Comparison of ENCODE assay signal across 20 cellular contexts in genomic region chr10:59631882-59632281, GRCh38.
"Had no signal": no experiment of that assay in that cellular context is flagged by ENCODE, and none has a peak within 500 bp of the region (broad histone marks: within the 10 kb centered on the region; RNA-seq: fewer than 3 reads in every experiment).

No MANE protein-coding gene starts in this region.

- H3K4me3 Mint-ChIP-seq: dendritic cell treated with granulocyte-macrophage colony-stimulating factor and Interleukin-4, amounts not matched to agents 40 ng/mL and 50 ng/mL, for 4 days; effector memory CD8-positive, alpha-beta T cell; naive thymus-derived CD8-positive, alpha-beta T cell; stimulated activated naive B cell treated with anti-CD40 and anti-IgM and Interleukin-4, amounts not matched to agents 10 μg/mL and 1 μg/mL and 100 μg/mL, for 72 hours; stimulated activated naive CD8-positive, alpha-beta T cell treated with anti-CD3 and anti-CD28 coated beads, Interleukin-15, amount 100 ng/mL, for 72 hours had no signal

- H3K9me3 Mint-ChIP-seq: dendritic cell treated with granulocyte-macrophage colony-stimulating factor and Interleukin-4, amounts not matched to agents 40 ng/mL and 50 ng/mL, for 4 days; effector memory CD8-positive, alpha-beta T cell; naive thymus-derived CD8-positive, alpha-beta T cell; stimulated activated naive CD8-positive, alpha-beta T cell treated with anti-CD3 and anti-CD28 coated beads, Interleukin-15, amount 100 ng/mL, for 72 hours had no signal

- H3K27ac Mint-ChIP-seq: dendritic cell treated with granulocyte-macrophage colony-stimulating factor and Interleukin-4, amounts not matched to agents 40 ng/mL and 50 ng/mL, for 4 days; effector memory CD8-positive, alpha-beta T cell; stimulated activated naive B cell treated with anti-CD40 and anti-IgM and Interleukin-4, amounts not matched to agents 10 μg/mL and 1 μg/mL and 100 μg/mL, for 72 hours; stimulated activated naive CD8-positive, alpha-beta T cell treated with anti-CD3 and anti-CD28 coated beads, Interleukin-15, amount 100 ng/mL, for 72 hours had no signal

- ATAC-seq: effector memory CD8-positive, alpha-beta T cell; left colon; left ventricle myocardium superior; mucosa of descending colon; naive thymus-derived CD8-positive, alpha-beta T cell; psoas muscle; sciatic nerve; stimulated activated naive B cell treated with anti-CD40 and anti-IgM and Interleukin-4, amounts not matched to agents 10 μg/mL and 1 μg/mL and 100 μg/mL, for 72 hours; stimulated activated naive CD8-positive, alpha-beta T cell treated with anti-CD3 and anti-CD28 coated beads, Interleukin-15, amount 100 ng/mL, for 72 hours; upper lobe of right lung had no signal

- H3K36me3 Mint-ChIP-seq: naive thymus-derived CD8-positive, alpha-beta T cell; stimulated activated naive B cell treated with anti-CD40 and anti-IgM and Interleukin-4, amounts not matched to agents 10 μg/mL and 1 μg/mL and 100 μg/mL, for 72 hours had no signal

- H3K27me3 Mint-ChIP-seq: dendritic cell treated with granulocyte-macrophage colony-stimulating factor and Interleukin-4, amounts not matched to agents 40 ng/mL and 50 ng/mL, for 4 days had no signal

- H3K4me3 ChIP-seq: esophagus squamous epithelium, hepatocyte, lung, mucosa of descending colon, psoas muscle, testis, tibial nerve, upper lobe of right lung had no signal

- DNase-seq: effector memory CD8-positive, alpha-beta T cell; esophagus squamous epithelium; foreskin melanocyte; head of caudate nucleus; left colon; left ventricle myocardium superior; mucosa of descending colon; naive thymus-derived CD8-positive, alpha-beta T cell; psoas muscle; stimulated activated CD4-positive, alpha-beta T cell treated with anti-CD3 and anti-CD28 coated beads, Interleukin-2, amount 100 ng/mL, for 24 hours; stimulated activated CD4-positive, alpha-beta T cell treated with anti-CD3 and anti-CD28 coated beads, Interleukin-4, amount 100 ng/mL, for 4 hours; stimulated activated naive B cell treated with anti-CD40 and anti-IgM and Interleukin-4, amounts not matched to agents 10 μg/mL and 1 μg/mL and 100 μg/mL, for 72 hours; stimulated activated naive CD8-positive, alpha-beta T cell treated with anti-CD3 and anti-CD28 coated beads, Interleukin-15, amount 100 ng/mL, for 72 hours; testis; upper lobe of right lung had no signal

- H3K4me1 Mint-ChIP-seq: naive thymus-derived CD8-positive, alpha-beta T cell; stimulated activated naive CD8-positive, alpha-beta T cell treated with anti-CD3 and anti-CD28 coated beads, Interleukin-15, amount 100 ng/mL, for 72 hours had no signal
